ENCODE assay signal across 8 cellular contexts in the genomic region with DNA sequence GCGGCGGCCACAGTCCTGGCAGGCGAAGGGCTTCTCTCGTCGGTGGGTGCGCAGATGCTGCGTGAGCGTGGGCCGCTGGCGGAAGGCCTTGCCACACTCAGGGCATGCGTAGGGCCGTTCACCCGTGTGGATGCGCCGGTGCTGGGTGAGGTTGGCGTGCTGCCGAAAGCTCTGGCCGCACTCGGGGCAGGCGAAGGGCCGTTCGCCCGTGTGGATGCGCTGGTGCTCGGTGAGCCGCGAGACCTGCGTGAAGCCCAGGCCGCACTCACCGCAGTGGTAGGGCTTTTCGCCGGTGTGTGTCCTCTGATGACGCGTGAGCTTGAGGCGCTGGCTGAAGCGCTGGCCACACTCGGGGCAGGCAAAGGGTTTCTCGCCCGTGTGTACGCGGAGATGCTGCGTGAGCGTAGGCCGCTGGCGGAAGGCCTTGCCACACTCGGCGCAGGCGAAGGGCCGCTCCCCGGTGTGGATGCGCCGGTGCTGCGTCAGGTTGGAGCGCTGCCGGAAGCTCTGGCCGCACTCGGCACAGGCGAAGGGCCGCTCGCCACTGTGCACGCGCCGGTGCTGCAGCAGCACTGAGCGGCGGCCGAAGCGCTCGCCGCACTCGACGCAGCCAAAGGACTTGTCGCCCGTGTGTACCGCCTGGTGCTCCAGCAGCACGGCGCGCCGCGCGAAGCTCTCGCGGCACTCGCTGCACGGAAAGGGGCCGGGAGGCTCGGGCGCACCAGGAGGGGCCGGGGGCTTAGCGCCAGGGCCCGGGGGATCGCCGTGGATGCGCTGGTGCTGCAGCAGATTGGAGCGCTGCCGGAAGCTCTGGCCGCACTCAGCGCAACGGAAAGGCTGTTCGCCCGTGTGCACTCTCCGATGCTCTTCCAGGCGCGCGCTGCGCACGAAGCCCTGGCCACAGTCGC. TPM values are rescaled to one million over a fixed set of nuclear protein-coding genes. Genes with fewer than 3 reads are reported as not detected.
DNase-seq lines count a peak whose midpoint lies in the region; TF ChIP-seq lines count a peak whose summit lies in the region.

No MANE protein-coding gene starts in this region.

- peaks cover 16% of the 10 kb centered on the region for H3K27me3 ChIP-seq in mononuclear cell (ENCODE audit: insufficient read depth, low read length)

- peak; percentile 41 for DNase-seq in HuH-7.5 (ENCODE audit: low spot score)
- DNase-seq in NOMO-1 treated with DMSO at 0.1 percent for 48 hours (lab: John Stamatoyannopoulos, UW; ENCODE audit: unreplicated experiment): no peak
- no peak for DNase-seq in AG08395 (ENCODE audit: low spot score)
- no peak for DNase-seq in NCI-H82 treated with DMSO at 0.1 percent for 48 hours (lab: John Stamatoyannopoulos, UW; ENCODE audit: unreplicated experiment)
- DNase-seq in NCI-H2196 (lab: John Stamatoyannopoulos, UW; ENCODE audit: unreplicated experiment): no peak

- peaks cover 42% of the 10 kb centered on the region for H3K4me1 ChIP-seq in mononuclear cell (ENCODE audit: insufficient read depth, low read length)

- H3K27ac ChIP-seq in 22Rv1 (peak overlapping the region; percentile 99), cingulate gyrus (ENCODE audit: low read depth, low read length) (peak overlapping the region; percentile 77)

- no peaks in the 10 kb centered on the region for H3K9me3 ChIP-seq in mononuclear cell (ENCODE audit: low read depth, low read length)

- H3K4me3 ChIP-seq in mononuclear cell (ENCODE audit: low read length): peak overlapping the region; percentile 23

- TF ChIP-seq CTCF in 22Rv1 (IDR thresholded peaks at IDR 0.05): no peak

RNA-seq across cellular contexts. Expression of a gene that starts 4.0 kb away (rescaled TPM):
- 22.5 TPM for total RNA-seq in mononuclear cell

RNA-seq across cellular contexts. Expression of a gene that starts 7.5 kb away (rescaled TPM):
- 32.7 TPM for total RNA-seq in mononuclear cell

RNA-seq across cellular contexts. Expression of a gene that starts 10.8 kb away (rescaled TPM):
- 11.4 TPM for total RNA-seq in mononuclear cell

RNA-seq across cellular contexts. Expression of a gene that starts 18.5 kb away (rescaled TPM):
- 152 TPM for total RNA-seq in mononuclear cell

RNA-seq across cellular contexts. Expression of a gene that starts 42.8 kb away (rescaled TPM):
- 2.7 TPM for total RNA-seq in mononuclear cell
